In the genomic region with DNA sequence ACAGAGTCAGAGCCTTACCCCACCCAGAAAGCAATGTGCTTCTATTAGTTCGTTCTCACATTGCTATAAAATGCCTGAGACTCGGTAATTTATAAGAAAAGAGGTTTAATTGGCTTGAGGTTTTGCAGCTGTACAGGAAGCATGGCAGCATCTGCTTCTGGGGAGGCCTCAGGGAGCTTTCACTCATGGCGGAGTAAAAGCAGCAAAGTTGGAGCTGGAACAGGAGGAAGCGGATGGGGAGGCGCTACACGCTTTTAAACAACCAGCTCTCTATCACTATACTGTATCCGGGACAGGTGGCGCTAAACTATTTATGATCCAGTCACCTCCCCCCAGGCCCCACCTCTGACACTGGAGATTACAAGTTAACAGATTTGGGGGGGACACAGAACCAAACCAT, we compare ENCODE assay signal across 27 cellular contexts.
DNase-seq lines count a peak whose midpoint lies in the region; ATAC-seq and TF ChIP-seq lines count a peak whose summit lies in the region.
"Had no signal": no experiment of that assay in that cellular context is flagged by ENCODE, and none has a peak within 500 bp of the region (broad histone marks: within the 10 kb centered on the region; RNA-seq: fewer than 3 reads in every experiment).

No MANE protein-coding gene starts in this region.

- no peak overlapping the region for H2AFZ ChIP-seq in HCT116 (ENCODE audit: low read depth, low read length, poor library complexity, severe bottlenecking)
- H2AFZ ChIP-seq: GM23248, PC-9 had no signal

- H3K4me1 Mint-ChIP-seq in activated naive CD4-positive, alpha-beta T cell treated with anti-CD3 and anti-CD28 coated beads, Interleukin-2, amount 50 U/mL, for 24 hours: peaks cover 24% of the 10 kb centered on the region
- peaks cover 54% of the 10 kb centered on the region for H3K4me1 Mint-ChIP-seq in activated T-helper 2 cell treated with anti-CD3 and anti-CD28 coated beads, Interferon-gamma antibody, Interleukin-2, Interleukin-4, amounts not matched to agents 10 μg/mL and 5 μg/mL and 100 μg/mL, durations not matched to agents 14 hours and 24 hours and 36 hours (ENCODE audit: low read depth)
- no peaks in the 10 kb centered on the region for H3K4me1 Mint-ChIP-seq in stimulated activated memory B cell treated with anti-CD40 and anti-IgM and Interleukin-4, amounts not matched to agents 10 μg/mL and 1 μg/mL and 100 μg/mL, for 72 hours
- H3K4me1 Mint-ChIP-seq: H9 had no signal

- TF ChIP-seq CTCF in HCT116 (IDR thresholded peaks at IDR 0.05 in 2 of 3, conservative IDR thresholded peaks at IDR 0.05 in 1 of 3; ENCODE audit: borderline replicate concordance in 1 of 3, insufficient read depth in 1 of 3, low read depth in 2 of 3, low read length in 2 of 3): peak in 1 of 3 experiments; percentile 44; a peak in 1 of 6 replicates

- no peaks in the 10 kb centered on the region for H3K9me2 ChIP-seq in HCT116 (ENCODE audit: insufficient read depth)

- no peak overlapping the region for H3K4me3 ChIP-seq in HCT116 (replicated peaks in 1 of 2; ENCODE audit: low read depth in 1 of 2, low read length in 2 of 2)
- H3K4me3 ChIP-seq: BLaER1, GM23248, MG63, PC-9, SJCRH30 had no signal

- in situ Hi-C loops in G401 (cut with HindIII; ENCODE audit: low sequenced_read_pairs): no loop called here

- peak; percentile 44; the same call in 1 of the 2 replicates for TF ChIP-seq RAD21 in HCT116 (IDR thresholded peaks at IDR 0.05; ENCODE audit: low read depth)

- CTCF ChIA-PET in HCT116 (lab: Charles Lee): no interaction called here

- H3K27ac Mint-ChIP-seq in activated naive CD4-positive, alpha-beta T cell treated with anti-CD3 and anti-CD28 coated beads, Interleukin-2, amount 50 U/mL, for 24 hours: peak overlapping the region; percentile 60
- peak overlapping the region; percentile 40 for H3K27ac Mint-ChIP-seq in activated T-helper 2 cell treated with anti-CD3 and anti-CD28 coated beads, Interferon-gamma antibody, Interleukin-2, Interleukin-4, amounts not matched to agents 10 μg/mL and 5 μg/mL and 100 μg/mL, durations not matched to agents 14 hours and 24 hours and 36 hours
- H3K27ac Mint-ChIP-seq in stimulated activated memory B cell treated with anti-CD40 and anti-IgM and Interleukin-4, amounts not matched to agents 10 μg/mL and 1 μg/mL and 100 μg/mL, for 72 hours: peak overlapping the region; percentile 13
- H3K27ac Mint-ChIP-seq: HFFc6 had no signal

- no peak for DNase-seq in activated naive CD4-positive, alpha-beta T cell (lab: John Stamatoyannopoulos, UW)
- DNase-seq in HCT116 (ENCODE audit: low read depth, low spot score): no peak
- DNase-seq in activated T-helper 2 cell treated with anti-CD3 and anti-CD28 coated beads, Interferon-gamma antibody, Interleukin-2, Interleukin-4, amounts not matched to agents 10 μg/mL and 5 μg/mL and 100 μg/mL, durations not matched to agents 14 hours and 24 hours and 36 hours (ENCODE audit: low spot score): no peak
- DNase-seq in G401 (ENCODE audit: low spot score): no peak
- DNase-seq in OCI-M2 (lab: John Stamatoyannopoulos, UW; ENCODE audit: unreplicated experiment): no peak
- DNase-seq: CD4-positive, CD25-positive, alpha-beta regulatory T cell; DMS153; DND-41; GM23248; H9; HFFc6; KBM-7; MG63; NCI-H1105 treated with DMSO at 0.1 percent for 48 hours; NCI-H146; NCI-H1930; NCI-H2107; NCI-H446; NCI-H524 treated with DMSO at 0.1 percent for 48 hours; NCI-H82; NK-92 treated with Interleukin-12 subunit alpha and Interleukin-12 subunit beta, amount 100 ng/mL, for 24 hours; PC-9; SJCRH30 had no signal

- POLR2A ChIA-PET in HCT116 (lab: Charles Lee): no interaction called here

- no peak for TF ChIP-seq POLR2A in HCT116 (IDR thresholded peaks at IDR 0.05; ENCODE audit: borderline replicate concordance, extremely low read depth, insufficient read depth, insufficient read length)

- no peak overlapping the region for H3K4me2 ChIP-seq in HCT116 (ENCODE audit: low read length)
- H3K4me2 ChIP-seq: BLaER1, PC-9 had no signal

- no peak overlapping the region for H3K27ac ChIP-seq in HCT116 (ENCODE audit: low read depth, low read length)
- H3K27ac ChIP-seq: BLaER1, GM23248, PC-9, SJCRH30 had no signal

- H3K9me3 ChIP-seq in HCT116 (ENCODE audit: control insufficient read depth in 1 of 2, insufficient read depth in 1 of 2, low read depth in 1 of 2, low read length in 2 of 2): no peaks in the 10 kb centered on the region
- H3K9me3 ChIP-seq: BLaER1, MG63, SJCRH30 had no signal

- peaks cover 48% of the 10 kb centered on the region for H3K36me3 Mint-ChIP-seq in activated naive CD4-positive, alpha-beta T cell treated with anti-CD3 and anti-CD28 coated beads, Interleukin-2, amount 50 U/mL, for 24 hours
- H3K36me3 Mint-ChIP-seq in activated T-helper 2 cell treated with anti-CD3 and anti-CD28 coated beads, Interferon-gamma antibody, Interleukin-2, Interleukin-4, amounts not matched to agents 10 μg/mL and 5 μg/mL and 100 μg/mL, durations not matched to agents 14 hours and 24 hours and 36 hours (ENCODE audit: low read depth): peaks cover 89% of the 10 kb centered on the region
- H3K36me3 Mint-ChIP-seq in stimulated activated memory B cell treated with anti-CD40 and anti-IgM and Interleukin-4, amounts not matched to agents 10 μg/mL and 1 μg/mL and 100 μg/mL, for 72 hours: peaks cover 80% of the 10 kb centered on the region

- H3K27me3 Mint-ChIP-seq in activated naive CD4-positive, alpha-beta T cell treated with anti-CD3 and anti-CD28 coated beads, Interleukin-2, amount 50 U/mL, for 24 hours: no peaks in the 10 kb centered on the region
- no peaks in the 10 kb centered on the region for H3K27me3 Mint-ChIP-seq in activated T-helper 2 cell treated with anti-CD3 and anti-CD28 coated beads, Interferon-gamma antibody, Interleukin-2, Interleukin-4, amounts not matched to agents 10 μg/mL and 5 μg/mL and 100 μg/mL, durations not matched to agents 14 hours and 24 hours and 36 hours (ENCODE audit: low read depth)
- H3K27me3 Mint-ChIP-seq in stimulated activated memory B cell treated with anti-CD40 and anti-IgM and Interleukin-4, amounts not matched to agents 10 μg/mL and 1 μg/mL and 100 μg/mL, for 72 hours: no peaks in the 10 kb centered on the region
- H3K27me3 Mint-ChIP-seq: CD4-positive, CD25-positive, alpha-beta regulatory T cell had no signal

- peaks cover 0 to 3% of the 10 kb centered on the region in 2 experiments; a peak in 1 of 4 replicates for H3K4me1 ChIP-seq in HCT116 (ENCODE audit: control insufficient read depth in 1 of 2, insufficient read depth in 2 of 2, low read length in 2 of 2)

- intact Hi-C loops in HCT116 (cut with micrococcal nuclease): no loop called here
- intact Hi-C loops in activated T-helper 2 cell treated with anti-CD3 and anti-CD28 coated beads, Interferon-gamma antibody, Interleukin-2, Interleukin-4, amounts not matched to agents 10 μg/mL and 5 μg/mL and 100 μg/mL, durations not matched to agents 14 hours and 24 hours and 36 hours (cut with micrococcal nuclease): no loop called here

- H3K4me3 Mint-ChIP-seq in activated naive CD4-positive, alpha-beta T cell treated with anti-CD3 and anti-CD28 coated beads, Interleukin-2, amount 50 U/mL, for 24 hours: no peak overlapping the region
- H3K4me3 Mint-ChIP-seq in activated T-helper 2 cell treated with anti-CD3 and anti-CD28 coated beads, Interferon-gamma antibody, Interleukin-2, Interleukin-4, amounts not matched to agents 10 μg/mL and 5 μg/mL and 100 μg/mL, durations not matched to agents 14 hours and 24 hours and 36 hours (ENCODE audit: low read depth): no peak overlapping the region
- no peak overlapping the region for H3K4me3 Mint-ChIP-seq in stimulated activated memory B cell treated with anti-CD40 and anti-IgM and Interleukin-4, amounts not matched to agents 10 μg/mL and 1 μg/mL and 100 μg/mL, for 72 hours
- H3K4me3 Mint-ChIP-seq: H9, HFFc6 had no signal

- H3K79me2 ChIP-seq in HCT116 (ENCODE audit: insufficient read depth, low read length): no peaks in the 10 kb centered on the region

- H3K27me3 ChIP-seq in HCT116 (ENCODE audit: insufficient read depth, low read length): peaks cover 4% of the 10 kb centered on the region; the same call in 1 of the 2 replicates
- H3K27me3 ChIP-seq: BLaER1, MG63, SJCRH30 had no signal

- ATAC-seq in HCT116: peak; percentile 44
- ATAC-seq in stimulated activated memory B cell treated with anti-CD40 and anti-IgM and Interleukin-4, amounts not matched to agents 10 μg/mL and 1 μg/mL and 100 μg/mL, for 72 hours: no peak
- ATAC-seq: Right ventricle myocardium inferior had no signal

- RAD21 ChIA-PET in HCT116 (lab: Charles Lee; ENCODE audit: low non-redundant PET in 1 of 2, low total read pairs in 2 of 2, uncharacterized antibody in 2 of 2, unreplicated experiment in 2 of 2): no interaction called here

- no peak overlapping the region for H3K9ac ChIP-seq in HCT116 (ENCODE audit: low read length)
- H3K9ac ChIP-seq: BLaER1, GM23248 had no signal

- no TSS peak for BruUV-seq in HCT116 (replicated peaks; lab: Mats Ljungman, UMichigan)

- H3K9me3 Mint-ChIP-seq in activated naive CD4-positive, alpha-beta T cell treated with anti-CD3 and anti-CD28 coated beads, Interleukin-2, amount 50 U/mL, for 24 hours: no peaks in the 10 kb centered on the region
- H3K9me3 Mint-ChIP-seq in activated T-helper 2 cell treated with anti-CD3 and anti-CD28 coated beads, Interferon-gamma antibody, Interleukin-2, Interleukin-4, amounts not matched to agents 10 μg/mL and 5 μg/mL and 100 μg/mL, durations not matched to agents 14 hours and 24 hours and 36 hours: no peaks in the 10 kb centered on the region
- H3K9me3 Mint-ChIP-seq in stimulated activated memory B cell treated with anti-CD40 and anti-IgM and Interleukin-4, amounts not matched to agents 10 μg/mL and 1 μg/mL and 100 μg/mL, for 72 hours: no peaks in the 10 kb centered on the region
- H3K9me3 Mint-ChIP-seq: CD4-positive, CD25-positive, alpha-beta regulatory T cell; H9; HFFc6 had no signal

- no peaks in the 10 kb centered on the region for H3K36me3 ChIP-seq in HCT116 (ENCODE audit: control insufficient read depth in 1 of 2, insufficient read depth in 2 of 2, low read length in 2 of 2)
- H3K36me3 ChIP-seq: MG63, SJCRH30 had no signal

- no peaks in the 10 kb centered on the region for H4K20me1 ChIP-seq in HCT116 (ENCODE audit: insufficient read depth)
- H4K20me1 ChIP-seq: BLaER1 had no signal

TF ChIP-seq in HCT116, 20 proteins besides CTCF, POLR2A, EP300 and RAD21 (continues in another document):
- TF ChIP-seq YY1 (IDR thresholded peaks at IDR 0.05; ENCODE audit: extremely low read depth, insufficient replicate concordance, low read depth, low read length) (no peak), ZNF274 (IDR thresholded peaks at IDR 0.05; ENCODE audit: low read depth, low read length) (no peak)
